ENCODE assay signal across 1 cellular context in the genomic region with DNA sequence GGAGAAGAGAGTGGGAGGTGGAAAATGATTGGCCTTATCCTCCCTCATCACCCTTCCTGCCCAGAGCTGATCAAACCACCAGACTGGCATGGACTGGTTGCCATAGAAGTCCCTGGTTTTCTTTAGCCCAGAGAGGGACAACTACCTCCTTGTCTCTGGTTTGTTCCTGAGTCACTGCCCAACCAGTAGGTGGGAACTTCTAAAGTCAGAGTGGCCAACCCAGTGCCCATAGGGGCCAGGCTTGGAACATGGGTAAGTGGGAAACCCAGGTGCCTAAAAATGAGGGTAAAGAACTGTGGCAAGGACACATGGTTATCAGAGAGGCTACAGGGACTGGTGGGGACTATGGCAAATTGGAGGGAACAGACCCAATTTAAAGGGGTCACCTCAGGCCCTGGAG.
TF ChIP-seq lines count a peak whose summit lies in the region.

No MANE protein-coding gene starts in this region.

TF ChIP-seq in IMR-90, 13 proteins besides CTCF, POLR2A, EP300 and RAD21 (continued from another document):
- TF ChIP-seq MAZ (IDR thresholded peaks at IDR 0.05; ENCODE audit: borderline replicate concordance, low read depth, low read length) = no peak
- TF ChIP-seq FOS (IDR thresholded peaks at IDR 0.05; ENCODE audit: low read depth, low read length) = no peak
- TF ChIP-seq MAFK (IDR thresholded peaks at IDR 0.05; ENCODE audit: low read depth, low read length) = no peak
- no peak for TF ChIP-seq RFX5 (IDR thresholded peaks at IDR 0.05; ENCODE audit: low read depth, low read length)
- no peak for TF ChIP-seq RCOR1 (IDR thresholded peaks at IDR 0.05; ENCODE audit: insufficient replicate concordance, low read length)
- TF ChIP-seq, protein P1, sequence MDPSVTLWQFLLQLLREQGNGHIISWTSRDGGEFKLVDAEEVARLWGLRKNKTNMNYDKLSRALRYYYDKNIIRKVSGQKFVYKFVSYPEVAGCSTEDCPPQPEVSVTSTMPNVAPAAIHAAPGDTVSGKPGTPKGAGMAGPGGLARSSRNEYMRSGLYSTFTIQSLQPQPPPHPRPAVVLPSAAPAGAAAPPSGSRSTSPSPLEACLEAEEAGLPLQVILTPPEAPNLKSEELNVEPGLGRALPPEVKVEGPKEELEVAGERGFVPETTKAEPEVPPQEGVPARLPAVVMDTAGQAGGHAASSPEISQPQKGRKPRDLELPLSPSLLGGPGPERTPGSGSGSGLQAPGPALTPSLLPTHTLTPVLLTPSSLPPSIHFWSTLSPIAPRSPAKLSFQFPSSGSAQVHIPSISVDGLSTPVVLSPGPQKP (IDR thresholded peaks at IDR 0.05; ENCODE audit: borderline replicate concordance, low read depth, low read length) = no peak
- TF ChIP-seq, protein P2, sequence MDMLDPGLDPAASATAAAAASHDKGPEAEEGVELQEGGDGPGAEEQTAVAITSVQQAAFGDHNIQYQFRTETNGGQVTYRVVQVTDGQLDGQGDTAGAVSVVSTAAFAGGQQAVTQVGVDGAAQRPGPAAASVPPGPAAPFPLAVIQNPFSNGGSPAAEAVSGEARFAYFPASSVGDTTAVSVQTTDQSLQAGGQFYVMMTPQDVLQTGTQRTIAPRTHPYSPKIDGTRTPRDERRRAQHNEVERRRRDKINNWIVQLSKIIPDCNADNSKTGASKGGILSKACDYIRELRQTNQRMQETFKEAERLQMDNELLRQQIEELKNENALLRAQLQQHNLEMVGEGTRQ (IDR thresholded peaks at IDR 0.05; ENCODE audit: low read depth, low read length) = no peak
- no peak for TF ChIP-seq MXI1 (IDR thresholded peaks at IDR 0.05; ENCODE audit: borderline replicate concordance, low read depth, low read length)
- TF ChIP-seq NFE2L2 (IDR thresholded peaks at IDR 0.05; ENCODE audit: low read depth, low read length) = no peak
- TF ChIP-seq BHLHE40 (IDR thresholded peaks at IDR 0.05; ENCODE audit: low read depth, low read length) = no peak
TF ChIP-seq in IMR-90: peak in this region for 0.
